ENCODE assay signal across 30 cellular contexts in the genomic region with DNA sequence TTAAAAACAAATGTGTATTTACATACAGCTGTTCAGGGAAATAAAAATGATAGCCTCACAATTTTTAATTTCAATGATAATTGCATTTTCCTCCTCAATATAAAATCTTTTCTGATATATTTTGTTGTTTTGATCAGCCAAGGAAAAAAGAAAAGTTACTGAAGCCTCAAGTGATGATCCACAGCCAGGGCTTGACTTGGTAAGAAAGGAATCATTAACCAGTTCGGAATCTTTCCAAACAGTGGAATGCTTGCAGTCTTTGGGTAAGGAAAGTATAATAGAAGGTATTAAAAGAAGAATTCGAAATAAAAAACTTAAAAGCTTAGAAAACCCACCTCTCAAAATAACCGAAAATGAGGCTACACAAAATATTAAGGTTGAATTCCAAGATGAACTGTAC. TPM values are rescaled to one million over a fixed set of nuclear protein-coding genes. Genes with fewer than 3 reads are reported as not detected.
"Had no signal": no experiment of that assay in that cellular context is flagged by ENCODE, and none has a peak within 500 bp of the region (broad histone marks: within the 10 kb centered on the region; RNA-seq: fewer than 3 reads in every experiment).

No MANE protein-coding gene starts in this region.

- H3K4me1 ChIP-seq: ascending aorta, breast epithelium, colonic mucosa, esophagus muscularis mucosa, foreskin keratinocyte, gastrocnemius medialis had no signal

- H3K36me3 Mint-ChIP-seq: activated naive CD4-positive, alpha-beta T cell treated with anti-CD3 and anti-CD28 coated beads, Interleukin-2, amount 10 ng/mL, durations not matched to agents 7 days and 5 days; activated naive CD8-positive, alpha-beta T cell treated with anti-CD3 and anti-CD28 coated beads, Interleukin-2, amount 10 ng/mL, durations not matched to agents 7 days and 5 days; brain had no signal

- H3K36me3 ChIP-seq: ascending aorta, breast epithelium, cardiac muscle cell, colonic mucosa, esophagus muscularis mucosa, gastrocnemius medialis had no signal

- H3K4me3 Mint-ChIP-seq: activated CD4-positive, alpha-beta memory T cell treated with anti-CD3 and anti-CD28 coated beads for 36 hours; activated CD4-positive, alpha-beta T cell treated with anti-CD3 and anti-CD28 coated beads for 36 hours; activated CD4-positive, alpha-beta T cell treated with anti-CD3 and anti-CD28 coated beads, Interleukin-2, amount 10 ng/mL, durations not matched to agents 24 days and 14 days; activated naive CD4-positive, alpha-beta T cell treated with anti-CD3 and anti-CD28 coated beads, Interleukin-2, amount 10 ng/mL, durations not matched to agents 7 days and 5 days; activated naive CD8-positive, alpha-beta T cell treated with anti-CD3 and anti-CD28 coated beads, Interleukin-2, amount 10 ng/mL, durations not matched to agents 7 days and 5 days; activated T-cell treated with anti-CD3 and anti-CD28 coated beads, Interleukin-2, amount 50 U/mL, for 24 hours; activated T-cell treated with anti-CD3 and anti-CD28 coated beads, Interleukin-2, amount 50 U/mL, for 72 hours; brain; endodermal cell had no signal

- H3K9me3 Mint-ChIP-seq: activated naive CD4-positive, alpha-beta T cell treated with anti-CD3 and anti-CD28 coated beads, Interleukin-2, amount 10 ng/mL, durations not matched to agents 7 days and 5 days; activated naive CD4-positive, alpha-beta T cell treated with anti-CD3 and anti-CD28 coated beads, Interleukin-2, amount 50 U/mL, for 72 hours; activated T-cell treated with anti-CD3 and anti-CD28 coated beads, Interleukin-2, amount 50 U/mL, for 72 hours had no signal

- H3K4me1 Mint-ChIP-seq: activated CD4-positive, alpha-beta T cell treated with anti-CD3 and anti-CD28 coated beads for 36 hours; activated CD4-positive, alpha-beta T cell treated with anti-CD3 and anti-CD28 coated beads, Interleukin-2, amount 10 ng/mL, durations not matched to agents 24 days and 14 days; activated naive CD4-positive, alpha-beta T cell treated with anti-CD3 and anti-CD28 coated beads, Interleukin-2, amount 10 ng/mL, durations not matched to agents 7 days and 5 days; activated naive CD8-positive, alpha-beta T cell treated with anti-CD3 and anti-CD28 coated beads, Interleukin-2, amount 10 ng/mL, durations not matched to agents 7 days and 5 days; brain; endodermal cell had no signal

- H3K27ac ChIP-seq: ascending aorta, breast epithelium, cardiac muscle cell, colonic mucosa, esophagus muscularis mucosa, foreskin keratinocyte, gastrocnemius medialis had no signal

- H3K4me3 ChIP-seq: ascending aorta, breast epithelium, cardiac muscle cell, colonic mucosa, esophagus muscularis mucosa, gastrocnemius medialis had no signal

- DNase-seq: activated CD4-positive, alpha-beta memory T cell treated with anti-CD3 and anti-CD28 coated beads for 36 hours; activated CD4-positive, alpha-beta T cell treated with anti-CD3 and anti-CD28 coated beads for 36 hours; activated CD4-positive, alpha-beta T cell treated with anti-CD3 and anti-CD28 coated beads, Interleukin-2, amount 10 ng/mL, durations not matched to agents 24 days and 14 days; activated CD4-positive, CD25-positive, alpha-beta regulatory T cell; activated CD4-positive, CD25-positive, alpha-beta regulatory T cell treated with anti-CD3 and anti-CD28 coated beads, Interleukin-2, amount 50 U/mL, for 72 hours; activated CD8-positive, alpha-beta memory T cell treated with anti-CD3 and anti-CD28 coated beads, Interleukin-2, amount 50 U/mL, for 48 hours; activated gamma-delta T cell; activated naive CD4-positive, alpha-beta T cell; activated naive CD4-positive, alpha-beta T cell treated with anti-CD3 and anti-CD28 coated beads, Interleukin-2, amount 10 ng/mL, durations not matched to agents 7 days and 5 days; activated naive CD8-positive, alpha-beta T cell treated with anti-CD3 and anti-CD28 coated beads, Interleukin-2, amount 10 ng/mL, durations not matched to agents 7 days and 5 days; activated T-cell treated with anti-CD3 and anti-CD28 coated beads for 4 hours; activated T-cell treated with anti-CD3 and anti-CD28 coated beads, Interleukin-2, amount 50 U/mL, for 24 hours; activated T-cell treated with anti-CD3 and anti-CD28 coated beads, Interleukin-2, amount 50 U/mL, for 72 hours; central memory CD4-positive, alpha-beta T cell; cerebellar nuclear complex; colonic mucosa; effector memory CD4-positive, alpha-beta T cell; endodermal cell; erythroblast; foreskin keratinocyte; gastrocnemius medialis; T-helper 2 cell had no signal

- H3K9me3 ChIP-seq: ascending aorta, colonic mucosa, gastrocnemius medialis had no signal

- H3K27ac Mint-ChIP-seq: activated CD4-positive, alpha-beta memory T cell treated with anti-CD3 and anti-CD28 coated beads for 36 hours; activated CD4-positive, alpha-beta T cell treated with anti-CD3 and anti-CD28 coated beads for 36 hours; activated CD4-positive, alpha-beta T cell treated with anti-CD3 and anti-CD28 coated beads, Interleukin-2, amount 10 ng/mL, durations not matched to agents 24 days and 14 days; activated naive CD4-positive, alpha-beta T cell treated with anti-CD3 and anti-CD28 coated beads, Interleukin-2, amount 10 ng/mL, durations not matched to agents 7 days and 5 days; activated naive CD4-positive, alpha-beta T cell treated with anti-CD3 and anti-CD28 coated beads, Interleukin-2, amount 50 U/mL, for 72 hours; activated naive CD8-positive, alpha-beta T cell treated with anti-CD3 and anti-CD28 coated beads, Interleukin-2, amount 10 ng/mL, durations not matched to agents 7 days and 5 days; activated T-cell treated with anti-CD3 and anti-CD28 coated beads, Interleukin-2, amount 50 U/mL, for 24 hours; activated T-cell treated with anti-CD3 and anti-CD28 coated beads, Interleukin-2, amount 50 U/mL, for 72 hours; brain; endodermal cell had no signal

- H3K27me3 ChIP-seq: ascending aorta, breast epithelium, cardiac muscle cell, colonic mucosa had no signal

RNA-seq across cellular contexts. Expression of a gene that starts 1.0 kb away (rescaled TPM):
- total RNA-seq: activated CD4-positive, alpha-beta memory T cell treated with anti-CD3 and anti-CD28 coated beads for 36 hours; activated CD4-positive, alpha-beta T cell treated with anti-CD3 and anti-CD28 coated beads for 36 hours; activated CD4-positive, alpha-beta T cell treated with anti-CD3 and anti-CD28 coated beads, Interleukin-2, amount 10 ng/mL, durations not matched to agents 24 days and 14 days; activated naive CD4-positive, alpha-beta T cell treated with anti-CD3 and anti-CD28 coated beads, Interleukin-2, amount 50 U/mL, for 72 hours; activated naive CD8-positive, alpha-beta T cell treated with anti-CD3 and anti-CD28 coated beads, Interleukin-2, amount 10 ng/mL, durations not matched to agents 7 days and 5 days; activated T-cell treated with anti-CD3 and anti-CD28 coated beads, Interleukin-2, amount 50 U/mL, for 72 hours; ascending aorta; breast epithelium; cardiac muscle cell; colonic mucosa; dermis microvascular lymphatic vessel endothelial cell; endodermal cell; esophagus muscularis mucosa; foreskin keratinocyte; gastrocnemius medialis; T-helper 1 cell treated with Interleukin-12 subunit alpha and Interleukin-12 subunit beta and Interleukin-4 antibody, amounts not matched to agents 30 ng/mL and 1 ng/mL, for 36 hours had no signal
- polyA plus RNA-seq: cardiac muscle cell, foreskin keratinocyte had no signal
